In the genomic region with DNA sequence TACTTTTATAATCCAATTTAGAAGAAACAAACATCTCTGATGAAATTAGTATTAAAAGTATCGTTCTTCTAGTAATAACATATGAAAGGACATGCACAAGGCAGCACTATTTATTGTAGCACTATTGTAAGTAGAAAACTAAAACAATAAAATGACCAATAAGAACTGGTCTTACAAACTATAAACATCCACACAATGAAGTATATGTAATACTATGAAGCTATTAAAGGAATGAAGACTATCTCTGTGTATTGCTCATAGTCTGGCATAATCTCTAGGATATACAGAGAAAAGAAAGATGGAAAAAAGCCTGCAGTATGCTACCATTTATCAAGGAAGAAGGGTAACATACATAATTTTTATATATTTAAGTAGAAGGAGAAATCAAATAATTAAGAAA, we compare ENCODE assay signal across 17 cellular contexts. TPM values are rescaled to one million over a fixed set of nuclear protein-coding genes. Genes with fewer than 3 reads are reported as not detected.
DNase-seq lines count a peak whose midpoint lies in the region; ATAC-seq, FAIRE-seq and TF ChIP-seq lines count a peak whose summit lies in the region.
"Had no signal": no experiment of that assay in that cellular context is flagged by ENCODE, and none has a peak within 500 bp of the region (broad histone marks: within the 10 kb centered on the region; RNA-seq: fewer than 3 reads in every experiment).

No MANE protein-coding gene starts in this region.

- H3K27me3 ChIP-seq in GM23248 (replicated peaks; ENCODE audit: insufficient read depth) (no peaks in the 10 kb centered on the region), left lung (no peaks in the 10 kb centered on the region)

- no peaks in the 10 kb centered on the region for H4K20me1 ChIP-seq in GM23248 (ENCODE audit: insufficient read depth)

- in situ Hi-C loops in GM23248 (cut with MboI) = no loop called here

- no peak overlapping the region for H3K4me3 ChIP-seq in GM23248
- H3K4me3 ChIP-seq in left lung = no peak overlapping the region

- 98 to 100% methylated on average over 1 of the region's 1 CpG for WGBS in GM23248 (ENCODE audit: low coverage in 1 of 2, low lambda C conversion rate in 2 of 2, missing lambda C conversion rate in 2 of 2), 2 experiments

- no peaks in the 10 kb centered on the region for H3K9me3 ChIP-seq in GM23248 (ENCODE audit: low read depth)
- H3K9me3 ChIP-seq in left lung = no peaks in the 10 kb centered on the region

- H3K27ac ChIP-seq in GM23248 = no peak overlapping the region
- H3K27ac ChIP-seq in left lung = no peak overlapping the region
- H3K27ac ChIP-seq: HL-60 had no signal

- no peaks in the 10 kb centered on the region for H3F3A ChIP-seq in GM23248 (ENCODE audit: insufficient read depth)

- FAIRE-seq in endometrium (lab: Jason Lieb, UNC) (peak; percentile 21), islet of Langerhans (lab: Jason Lieb, UNC) (peak; percentile 65)
- FAIRE-seq: GM12891, GM19239 had no signal

- H3K79me2 ChIP-seq in GM23248 (ENCODE audit: insufficient read depth) = no peaks in the 10 kb centered on the region

- intact Hi-C loops in left lung (cut with DNase I) = no loop called here

- DNase-seq in GM23248 = peak; percentile 24
- DNase-seq in activated T-cell treated with anti-CD3 and anti-CD28 coated beads, Interleukin-2, amount 50 U/mL, for 48 hours = no peak
- DNase-seq in left lung = no peak
- DNase-seq in inferior parietal cortex (ENCODE audit: extremely low spot score) = no peak
- DNase-seq: ACHN; C1 segment of cervical spinal cord; CD4-positive, alpha-beta T cell; DMS79; EL; H7; KG1 had no signal

- H3K4me2 ChIP-seq in GM23248 (ENCODE audit: unreplicated experiment) = no peak overlapping the region

- no peaks in the 10 kb centered on the region for H3K9me2 ChIP-seq in GM23248 (ENCODE audit: insufficient read depth)

- H2AFZ ChIP-seq in GM23248 = no peak overlapping the region

- H3K4me1 ChIP-seq in GM23248 (ENCODE audit: insufficient read depth) (no peaks in the 10 kb centered on the region), left lung (peaks cover 0 to under 1% of the 10 kb centered on the region in 2 donors)

- TF ChIP-seq CTCF in left lung (IDR thresholded peaks at IDR 0.05) = no peak

- H3K9ac ChIP-seq in GM23248 = no peak overlapping the region

- H3K36me3 ChIP-seq in GM23248 (ENCODE audit: low read depth) (no peaks in the 10 kb centered on the region), left lung (no peaks in the 10 kb centered on the region)

- no peak for ATAC-seq in left lung
- no peak for ATAC-seq in GM18511 (IDR thresholded peaks at IDR 0.05; ENCODE audit: unreplicated experiment)

RNA-seq across cellular contexts. Expression of a gene that starts 16.7 kb away (rescaled TPM):
- total RNA-seq in GM23248 (2014; rRNA removed; shearing (Covaris generic)) = 2.7 and 4.2 TPM in 2 replicates
- polyA plus RNA-seq in GM23248 (2016; fragmentation: Nextera tagmentation; extraction: Ambion mirVana) = 3.6 and 4.0 TPM in 2 replicates
- 1 to 10 TPM; 5.1 to 5.2 TPM for total RNA-seq in left lung
- total RNA-seq: CD4-positive, alpha-beta T cell had no signal
